ENCODE assay signal across 13 cellular contexts in the genomic region with DNA sequence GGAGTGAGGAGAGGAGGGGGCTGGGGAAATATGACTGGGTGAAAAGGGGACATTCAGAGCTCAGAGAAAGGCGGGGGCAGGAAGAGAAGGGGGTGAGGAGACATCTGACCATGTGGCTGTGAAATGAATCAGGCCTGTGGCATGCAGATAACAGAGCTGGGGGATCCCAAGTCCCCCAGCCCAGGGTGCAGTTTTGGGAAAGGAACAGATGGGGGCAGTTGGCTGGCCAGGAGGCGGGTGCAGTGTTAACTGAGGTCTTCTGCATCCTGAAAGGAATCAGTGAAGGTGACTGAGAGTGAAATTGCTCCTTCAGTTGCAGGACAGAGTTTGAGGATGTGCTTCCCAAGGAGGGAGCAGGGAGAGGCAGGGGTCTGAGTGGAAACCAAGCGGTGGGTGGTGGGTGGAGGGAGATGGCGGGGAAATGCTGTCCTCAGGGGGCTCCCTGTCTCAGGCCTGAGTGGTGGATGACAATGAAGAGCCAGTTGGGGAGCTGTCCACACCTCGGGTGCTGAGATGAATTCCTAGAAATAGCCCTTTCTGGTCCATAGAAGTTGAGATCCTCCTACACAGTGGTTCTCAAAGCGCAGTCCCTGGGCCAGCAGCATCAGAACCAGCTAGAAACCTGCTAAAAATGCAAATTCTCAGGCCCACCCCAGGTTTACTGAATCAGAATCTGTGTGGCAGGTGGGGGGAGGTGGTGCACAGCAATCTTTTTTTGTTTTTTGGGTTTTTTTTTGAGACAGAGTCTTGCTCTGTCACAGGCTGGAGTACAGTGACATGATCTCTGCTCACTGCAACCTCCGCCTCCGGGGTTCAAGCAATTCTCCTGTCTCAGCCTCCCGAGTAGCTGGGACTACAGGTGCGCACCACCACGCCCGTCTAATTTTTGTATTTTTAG. TPM values are rescaled to one million over a fixed set of nuclear protein-coding genes. Genes with fewer than 3 reads are reported as not detected.
DNase-seq lines count a peak whose midpoint lies in the region; ATAC-seq and TF ChIP-seq lines count a peak whose summit lies in the region.
"Had no signal": no experiment of that assay in that cellular context is flagged by ENCODE, and none has a peak within 500 bp of the region (broad histone marks: within the 10 kb centered on the region; RNA-seq: fewer than 3 reads in every experiment).

No MANE protein-coding gene starts in this region.

- H3K27ac ChIP-seq in CD4-positive, alpha-beta memory T cell (ENCODE audit: low read depth, low read length), result no peak overlapping the region
- H3K27ac ChIP-seq: ascending aorta, right atrium auricular region had no signal

- no peak overlapping the region for H3K4me3 Mint-ChIP-seq in activated CD8-positive, alpha-beta T cell treated with anti-CD3 and anti-CD28 coated beads, Interleukin-2, amount 10 ng/mL, durations not matched to agents 7 days and 5 days
- H3K4me3 Mint-ChIP-seq in CD4-positive, alpha-beta memory T cell, result peak overlapping the region in 1 of 8 donors; percentile 55

- H3K4me1 Mint-ChIP-seq in activated CD8-positive, alpha-beta T cell treated with anti-CD3 and anti-CD28 coated beads, Interleukin-2, amount 10 ng/mL, durations not matched to agents 7 days and 5 days (ENCODE audit: low read depth), result peaks cover 19% of the 10 kb centered on the region
- H3K4me1 Mint-ChIP-seq in CD4-positive, alpha-beta memory T cell, result peaks cover 21 to 80% (median 58%) of the 10 kb centered on the region in 4 donors

- CTCF ChIA-PET in activated CD8-positive, alpha-beta T cell treated with anti-CD3 and anti-CD28 coated beads, Interleukin-2, amount 10 ng/mL, durations not matched to agents 7 days and 5 days (lab: Charles Lee), result interaction anchor here (1.0 to 2.5 kb wide), 3 partner anchors 9 to 40 kb away, joined by 3 to 7 read pairs (median 3); no protein-coding TSS in a partner anchor
- CTCF ChIA-PET in CD4-positive, alpha-beta memory T cell (lab: Charles Lee; ENCODE audit: partially characterized antibody), result interaction anchor here (1.7 kb wide), 1 partner anchor 41 kb away, joined by 5 read pairs; no protein-coding TSS in a partner anchor

- DNase-seq in ELF-1 (ENCODE audit: low read depth, low spot score) (peak; percentile 62), islet precursor cell (peak; percentile 72), NCI-H1048 (lab: John Stamatoyannopoulos, UW) (no peak)
- peak; percentile 42 for DNase-seq in activated CD8-positive, alpha-beta T cell treated with anti-CD3 and anti-CD28 coated beads, Interleukin-2, amount 10 ng/mL, durations not matched to agents 7 days and 5 days
- DNase-seq in CD4-positive, alpha-beta memory T cell, result no peak
- DNase-seq: DMS53, GOT3, NCI-H2171 treated with DMSO at 0.1 percent for 48 hours had no signal

- H3K27ac Mint-ChIP-seq in activated CD8-positive, alpha-beta T cell treated with anti-CD3 and anti-CD28 coated beads, Interleukin-2, amount 10 ng/mL, durations not matched to agents 7 days and 5 days, result no peak overlapping the region
- H3K27ac Mint-ChIP-seq in CD4-positive, alpha-beta memory T cell, result peak overlapping the region in 2 of 7 donors; percentile 52 to 62

- TF ChIP-seq RAD21 in Ishikawa (IDR thresholded peaks at IDR 0.05; ENCODE audit: low read depth), result no peak

- H3K4me1 ChIP-seq in CD4-positive, alpha-beta memory T cell (ENCODE audit: insufficient read depth, low read length), result peaks cover 17% of the 10 kb centered on the region
- H3K4me1 ChIP-seq: ascending aorta, right atrium auricular region had no signal

- intact Hi-C loops in CD4-positive, alpha-beta memory T cell (cut with micrococcal nuclease), result no loop called here

- H3K36me3 Mint-ChIP-seq in activated CD8-positive, alpha-beta T cell treated with anti-CD3 and anti-CD28 coated beads, Interleukin-2, amount 10 ng/mL, durations not matched to agents 7 days and 5 days (ENCODE audit: low read depth), result peaks cover 2% of the 10 kb centered on the region
- H3K36me3 Mint-ChIP-seq in CD4-positive, alpha-beta memory T cell, result peaks cover 23 to 26% of the 10 kb centered on the region in 2 donors

- ATAC-seq in activated CD8-positive, alpha-beta T cell treated with anti-CD3 and anti-CD28 coated beads, Interleukin-2, amount 10 ng/mL, durations not matched to agents 7 days and 5 days, result no peak
- ATAC-seq in HG03025 (IDR thresholded peaks at IDR 0.05; ENCODE audit: low FRiP score, unreplicated experiment), result no peak
- ATAC-seq in GM19463 (IDR thresholded peaks at IDR 0.05; ENCODE audit: unreplicated experiment), result no peak

- H3K36me3 ChIP-seq in CD4-positive, alpha-beta memory T cell (ENCODE audit: insufficient read depth, low read length), result no peaks in the 10 kb centered on the region
- H3K36me3 ChIP-seq: ascending aorta, right atrium auricular region had no signal

- no peak for TF ChIP-seq EP300 in Ishikawa (IDR thresholded peaks at IDR 0.05; ENCODE audit: borderline replicate concordance)

- H3K4me3 ChIP-seq in CD4-positive, alpha-beta memory T cell (ENCODE audit: low read length in 2 of 2), result no peak overlapping the region
- H3K4me3 ChIP-seq: ascending aorta, right atrium auricular region had no signal

- no peaks in the 10 kb centered on the region for H3K9me3 ChIP-seq in CD4-positive, alpha-beta memory T cell (ENCODE audit: control insufficient read depth in 1 of 2, low read length in 2 of 2)
- H3K9me3 ChIP-seq: ascending aorta, right atrium auricular region had no signal

- POLR2A ChIA-PET in activated CD8-positive, alpha-beta T cell treated with anti-CD3 and anti-CD28 coated beads, Interleukin-2, amount 10 ng/mL, durations not matched to agents 7 days and 5 days (lab: Charles Lee), result interaction anchor here (0.6 kb wide), 1 partner anchor 38 kb away, joined by 3 read pairs; no protein-coding TSS in a partner anchor
- POLR2A ChIA-PET in CD4-positive, alpha-beta memory T cell (lab: Charles Lee; ENCODE audit: partially characterized antibody), result interaction anchor here (1.2 to 16.9 kb wide), 3 partner anchors 8 to 41 kb away, joined by 4 to 977 read pairs (median 58); partner anchors contain the start of gene CCDC167

- no peaks in the 10 kb centered on the region for H3K9me3 Mint-ChIP-seq in activated CD8-positive, alpha-beta T cell treated with anti-CD3 and anti-CD28 coated beads, Interleukin-2, amount 10 ng/mL, durations not matched to agents 7 days and 5 days (ENCODE audit: insufficient read depth)
- H3K9me3 Mint-ChIP-seq in CD4-positive, alpha-beta memory T cell, result peaks cover 0 to 2% (median 0%) of the 10 kb centered on the region in 8 donors

- no peaks in the 10 kb centered on the region for H3K27me3 ChIP-seq in CD4-positive, alpha-beta memory T cell (ENCODE audit: insufficient read depth, low read length)
- H3K27me3 ChIP-seq: ascending aorta, right atrium auricular region had no signal

- H3K27me3 Mint-ChIP-seq in activated CD8-positive, alpha-beta T cell treated with anti-CD3 and anti-CD28 coated beads, Interleukin-2, amount 10 ng/mL, durations not matched to agents 7 days and 5 days (ENCODE audit: low read depth), result no peaks in the 10 kb centered on the region
- H3K27me3 Mint-ChIP-seq in CD4-positive, alpha-beta memory T cell, result no peaks in the 10 kb centered on the region

TF ChIP-seq in Ishikawa, 13 proteins besides CTCF, POLR2A, EP300 and RAD21:
- TF ChIP-seq NFIC (IDR thresholded peaks at IDR 0.05), result no peak
- TF ChIP-seq REST (IDR thresholded peaks at IDR 0.05; ENCODE audit: low read depth), result peak; percentile 93

RNA-seq across cellular contexts. Expression of gene CCDC167, which starts 26.0 kb away (rescaled TPM):
- total RNA-seq in activated CD8-positive, alpha-beta T cell treated with anti-CD3 and anti-CD28 coated beads, Interleukin-2, amount 10 ng/mL, durations not matched to agents 7 days and 5 days, result 10 to 100 TPM; 64.0 to 69.4 TPM
- 10 to 100 TPM; 25.1 to 27.8 TPM for total RNA-seq in CD4-positive, alpha-beta memory T cell
- 100 to 1,000 TPM; 151 to 226 TPM for polyA plus RNA-seq in CD4-positive, alpha-beta memory T cell

Comparison
In these comparisons a context has a peak if more than half of its experiments do, and no peak if none do; other contexts are left out.
1. DNase-seq: peak in ELF-1 (single experiment), activated CD8-positive, alpha-beta T cell treated with anti-CD3 and anti-CD28 coated beads, Interleukin-2, amount 10 ng/mL, durations not matched to agents 7 days and 5 days (single experiment) and islet precursor cell (single experiment); none in CD4-positive, alpha-beta memory T cell (0 of 5) and NCI-H1048 (single experiment).